ENCODE assay signal across 1 cellular context in the genomic region with DNA sequence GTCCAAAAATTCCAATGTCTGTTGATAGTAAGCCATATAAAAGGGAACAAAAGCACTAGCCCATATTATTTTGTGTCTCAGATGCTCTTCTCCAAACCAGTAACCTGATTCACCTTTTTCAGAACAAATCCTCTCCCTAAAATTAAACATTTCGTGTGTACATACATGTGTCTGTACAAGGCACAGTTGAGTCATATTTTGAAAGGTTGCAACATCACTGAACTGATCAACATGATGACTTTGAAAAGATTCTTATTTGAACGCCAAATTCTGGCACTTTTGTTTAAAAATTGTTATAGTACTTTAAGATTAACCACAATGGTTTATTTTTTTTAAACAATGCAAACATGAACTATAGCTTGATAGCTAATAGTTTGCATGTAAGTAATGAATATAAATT.
TF ChIP-seq lines count a peak whose summit lies in the region.

No MANE protein-coding gene starts in this region.

TF ChIP-seq in GM23338, 12 proteins besides CTCF, POLR2A, EP300 and RAD21 (continued from another document):
- TF ChIP-seq, protein P1, sequence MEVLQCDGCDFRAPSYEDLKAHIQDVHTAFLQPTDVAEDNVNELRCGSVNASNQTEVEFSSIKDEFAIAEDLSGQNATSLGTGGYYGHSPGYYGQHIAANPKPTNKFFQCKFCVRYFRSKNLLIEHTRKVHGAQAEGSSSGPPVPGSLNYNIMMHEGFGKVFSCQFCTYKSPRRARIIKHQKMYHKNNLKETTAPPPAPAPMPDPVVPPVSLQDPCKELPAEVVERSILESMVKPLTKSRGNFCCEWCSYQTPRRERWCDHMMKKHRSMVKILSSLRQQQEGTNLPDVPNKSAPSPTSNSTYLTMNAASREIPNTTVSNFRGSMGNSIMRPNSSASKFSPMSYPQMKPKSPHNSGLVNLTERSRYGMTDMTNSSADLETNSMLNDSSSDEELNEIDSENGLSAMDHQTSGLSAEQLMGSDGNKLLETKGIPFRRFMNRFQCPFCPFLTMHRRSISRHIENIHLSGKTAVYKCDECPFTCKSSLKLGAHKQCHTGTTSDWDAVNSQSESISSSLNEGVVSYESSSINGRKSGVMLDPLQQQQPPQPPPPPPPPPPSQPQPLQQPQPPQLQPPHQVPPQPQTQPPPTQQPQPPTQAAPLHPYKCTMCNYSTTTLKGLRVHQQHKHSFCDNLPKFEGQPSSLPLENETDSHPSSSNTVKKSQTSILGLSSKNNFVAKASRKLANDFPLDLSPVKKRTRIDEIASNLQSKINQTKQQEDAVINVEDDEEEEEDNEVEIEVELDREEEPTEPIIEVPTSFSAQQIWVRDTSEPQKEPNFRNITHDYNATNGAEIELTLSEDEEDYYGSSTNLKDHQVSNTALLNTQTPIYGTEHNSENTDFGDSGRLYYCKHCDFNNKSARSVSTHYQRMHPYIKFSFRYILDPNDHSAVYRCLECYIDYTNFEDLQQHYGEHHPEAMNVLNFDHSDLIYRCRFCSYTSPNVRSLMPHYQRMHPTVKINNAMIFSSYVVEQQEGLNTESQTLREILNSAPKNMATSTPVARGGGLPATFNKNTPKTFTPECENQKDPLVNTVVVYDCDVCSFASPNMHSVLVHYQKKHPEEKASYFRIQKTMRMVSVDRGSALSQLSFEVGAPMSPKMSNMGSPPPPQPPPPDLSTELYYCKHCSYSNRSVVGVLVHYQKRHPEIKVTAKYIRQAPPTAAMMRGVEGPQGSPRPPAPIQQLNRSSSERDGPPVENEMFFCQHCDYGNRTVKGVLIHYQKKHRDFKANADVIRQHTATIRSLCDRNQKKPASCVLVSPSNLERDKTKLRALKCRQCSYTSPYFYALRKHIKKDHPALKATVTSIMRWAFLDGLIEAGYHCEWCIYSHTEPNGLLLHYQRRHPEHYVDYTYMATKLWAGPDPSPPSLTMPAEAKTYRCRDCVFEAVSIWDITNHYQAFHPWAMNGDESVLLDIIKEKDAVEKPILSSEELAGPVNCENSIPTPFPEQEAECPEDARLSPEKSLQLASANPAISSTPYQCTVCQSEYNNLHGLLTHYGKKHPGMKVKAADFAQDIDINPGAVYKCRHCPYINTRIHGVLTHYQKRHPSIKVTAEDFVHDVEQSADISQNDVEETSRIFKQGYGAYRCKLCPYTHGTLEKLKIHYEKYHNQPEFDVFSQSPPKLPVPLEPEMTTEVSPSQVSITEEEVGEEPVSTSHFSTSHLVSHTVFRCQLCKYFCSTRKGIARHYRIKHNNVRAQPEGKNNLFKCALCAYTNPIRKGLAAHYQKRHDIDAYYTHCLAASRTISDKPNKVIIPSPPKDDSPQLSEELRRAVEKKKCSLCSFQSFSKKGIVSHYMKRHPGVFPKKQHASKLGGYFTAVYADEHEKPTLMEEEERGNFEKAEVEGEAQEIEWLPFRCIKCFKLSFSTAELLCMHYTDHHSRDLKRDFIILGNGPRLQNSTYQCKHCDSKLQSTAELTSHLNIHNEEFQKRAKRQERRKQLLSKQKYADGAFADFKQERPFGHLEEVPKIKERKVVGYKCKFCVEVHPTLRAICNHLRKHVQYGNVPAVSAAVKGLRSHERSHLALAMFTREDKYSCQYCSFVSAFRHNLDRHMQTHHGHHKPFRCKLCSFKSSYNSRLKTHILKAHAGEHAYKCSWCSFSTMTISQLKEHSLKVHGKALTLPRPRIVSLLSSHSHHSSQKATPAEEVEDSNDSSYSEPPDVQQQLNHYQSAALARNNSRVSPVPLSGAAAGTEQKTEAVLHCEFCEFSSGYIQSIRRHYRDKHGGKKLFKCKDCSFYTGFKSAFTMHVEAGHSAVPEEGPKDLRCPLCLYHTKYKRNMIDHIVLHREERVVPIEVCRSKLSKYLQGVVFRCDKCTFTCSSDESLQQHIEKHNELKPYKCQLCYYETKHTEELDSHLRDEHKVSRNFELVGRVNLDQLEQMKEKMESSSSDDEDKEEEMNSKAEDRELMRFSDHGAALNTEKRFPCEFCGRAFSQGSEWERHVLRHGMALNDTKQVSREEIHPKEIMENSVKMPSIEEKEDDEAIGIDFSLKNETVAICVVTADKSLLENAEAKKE (CRISPR knock-in tag; IDR thresholded peaks at IDR 0.05): no peak
- TF ChIP-seq NANOG (IDR thresholded peaks at IDR 0.05; ENCODE audit: borderline replicate concordance) (no peak), POLR2AphosphoS5 (IDR thresholded peaks at IDR 0.05; ENCODE audit: low read depth) (no peak), STAT1 (IDR thresholded peaks at IDR 0.05; ENCODE audit: unreplicated experiment) (no peak), EZH2phosphoT487 (IDR thresholded peaks at IDR 0.05; ENCODE audit: unreplicated experiment) (no peak), CREB1 (CRISPR knock-in tag; IDR thresholded peaks at IDR 0.05; ENCODE audit: low read depth) (no peak)
- TF ChIP-seq, protein P2, sequence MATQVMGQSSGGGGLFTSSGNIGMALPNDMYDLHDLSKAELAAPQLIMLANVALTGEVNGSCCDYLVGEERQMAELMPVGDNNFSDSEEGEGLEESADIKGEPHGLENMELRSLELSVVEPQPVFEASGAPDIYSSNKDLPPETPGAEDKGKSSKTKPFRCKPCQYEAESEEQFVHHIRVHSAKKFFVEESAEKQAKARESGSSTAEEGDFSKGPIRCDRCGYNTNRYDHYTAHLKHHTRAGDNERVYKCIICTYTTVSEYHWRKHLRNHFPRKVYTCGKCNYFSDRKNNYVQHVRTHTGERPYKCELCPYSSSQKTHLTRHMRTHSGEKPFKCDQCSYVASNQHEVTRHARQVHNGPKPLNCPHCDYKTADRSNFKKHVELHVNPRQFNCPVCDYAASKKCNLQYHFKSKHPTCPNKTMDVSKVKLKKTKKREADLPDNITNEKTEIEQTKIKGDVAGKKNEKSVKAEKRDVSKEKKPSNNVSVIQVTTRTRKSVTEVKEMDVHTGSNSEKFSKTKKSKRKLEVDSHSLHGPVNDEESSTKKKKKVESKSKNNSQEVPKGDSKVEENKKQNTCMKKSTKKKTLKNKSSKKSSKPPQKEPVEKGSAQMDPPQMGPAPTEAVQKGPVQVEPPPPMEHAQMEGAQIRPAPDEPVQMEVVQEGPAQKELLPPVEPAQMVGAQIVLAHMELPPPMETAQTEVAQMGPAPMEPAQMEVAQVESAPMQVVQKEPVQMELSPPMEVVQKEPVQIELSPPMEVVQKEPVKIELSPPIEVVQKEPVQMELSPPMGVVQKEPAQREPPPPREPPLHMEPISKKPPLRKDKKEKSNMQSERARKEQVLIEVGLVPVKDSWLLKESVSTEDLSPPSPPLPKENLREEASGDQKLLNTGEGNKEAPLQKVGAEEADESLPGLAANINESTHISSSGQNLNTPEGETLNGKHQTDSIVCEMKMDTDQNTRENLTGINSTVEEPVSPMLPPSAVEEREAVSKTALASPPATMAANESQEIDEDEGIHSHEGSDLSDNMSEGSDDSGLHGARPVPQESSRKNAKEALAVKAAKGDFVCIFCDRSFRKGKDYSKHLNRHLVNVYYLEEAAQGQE (IDR thresholded peaks at IDR 0.05; ENCODE audit: unreplicated experiment): no peak
- TF ChIP-seq, protein P3, sequence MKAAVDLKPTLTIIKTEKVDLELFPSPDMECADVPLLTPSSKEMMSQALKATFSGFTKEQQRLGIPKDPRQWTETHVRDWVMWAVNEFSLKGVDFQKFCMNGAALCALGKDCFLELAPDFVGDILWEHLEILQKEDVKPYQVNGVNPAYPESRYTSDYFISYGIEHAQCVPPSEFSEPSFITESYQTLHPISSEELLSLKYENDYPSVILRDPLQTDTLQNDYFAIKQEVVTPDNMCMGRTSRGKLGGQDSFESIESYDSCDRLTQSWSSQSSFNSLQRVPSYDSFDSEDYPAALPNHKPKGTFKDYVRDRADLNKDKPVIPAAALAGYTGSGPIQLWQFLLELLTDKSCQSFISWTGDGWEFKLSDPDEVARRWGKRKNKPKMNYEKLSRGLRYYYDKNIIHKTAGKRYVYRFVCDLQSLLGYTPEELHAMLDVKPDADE (IDR thresholded peaks at IDR 0.05): no peak
